22 cellular contexts compared by ENCODE assay signal in genomic region chr1:43861337-43861736, GRCh38.
A peak's percentile ranks its signal among the peaks of the same experiment; 100 is the strongest.
DNase-seq lines count a peak whose midpoint lies in the region; ATAC-seq and TF ChIP-seq lines count a peak whose summit lies in the region.
"Had no signal": no experiment of that assay in that cellular context is flagged by ENCODE, and none has a peak within 500 bp of the region (broad histone marks: within the 10 kb centered on the region; RNA-seq: fewer than 3 reads in every experiment).

No MANE protein-coding gene starts in this region.

- no peak overlapping the region for H3K4me3 ChIP-seq in vagina
- H3K4me3 ChIP-seq: colonic mucosa, esophagus squamous epithelium, mucosa of descending colon, right lobe of liver had no signal

- no peaks in the 10 kb centered on the region for H3K9me3 Mint-ChIP-seq in WTC11
- H3K9me3 Mint-ChIP-seq: IgD-negative memory B cell had no signal

- H3K36me3 ChIP-seq in vagina = no peaks in the 10 kb centered on the region
- H3K36me3 ChIP-seq: colonic mucosa, esophagus squamous epithelium, right lobe of liver had no signal

- H3K36me3 Mint-ChIP-seq in WTC11 = no peaks in the 10 kb centered on the region

- no peak overlapping the region for H3K4me3 Mint-ChIP-seq in WTC11
- H3K4me3 Mint-ChIP-seq: IgD-negative memory B cell had no signal

- H3K27ac ChIP-seq in vagina = no peak overlapping the region
- H3K27ac ChIP-seq: colonic mucosa, right lobe of liver had no signal

- CTCF ChIA-PET in WTC11 (lab: Charles Lee) = interaction anchor here (0.7 to 5.0 kb wide), 3 partner anchors 20 to 96 kb away, joined by 3 to 32 read pairs (median 5); no protein-coding TSS in a partner anchor

- peaks cover 14% of the 10 kb centered on the region for H3K4me1 Mint-ChIP-seq in WTC11

- POLR2A ChIA-PET in WTC11 (lab: Charles Lee) = interaction anchor here (0.7 kb wide), 1 partner anchor 12 kb away, joined by 3 read pairs; no protein-coding TSS in a partner anchor

- ATAC-seq in WTC11 (no peak), GM18873 (IDR thresholded peaks at IDR 0.05; ENCODE audit: low FRiP score, unreplicated experiment) (no peak)
- ATAC-seq: mucosa of descending colon had no signal

- DNase-seq in GM03348 (ENCODE audit: low spot score) (peak; percentile 36), WTC11 (ENCODE audit: low spot score) (no peak), fibroblast of gingiva (ENCODE audit: low read depth) (peak; percentile 64), renal cortical epithelial cell (ENCODE audit: low read depth) (peak; percentile 29), vagina (ENCODE audit: extremely low spot score in 2 of 2) (no peak), NCI-H2171 treated with DMSO at 0.1 percent for 48 hours (lab: John Stamatoyannopoulos, UW) (no peak)
- DNase-seq in effector CD4-positive, alpha-beta T cell = no peak
- DNase-seq: activated CD4-positive, alpha-beta T cell treated with anti-CD3 and anti-CD28 coated beads for 1 hour; activated gamma-delta T cell treated with Interleukin-2 at 50 U/mL for 16 hours; AML-193; anterior cingulate cortex; colonic mucosa; esophagus squamous epithelium; mucosa of descending colon; NCI-H187 treated with DMSO at 0.1 percent for 48 hours; NCI-H526; nucleus accumbens; right lobe of liver; SIG-M5; T-helper 9 cell had no signal

- no peak for TF ChIP-seq CTCF in WTC11 (IDR thresholded peaks at IDR 0.05)
- TF ChIP-seq CTCF in vagina (IDR thresholded peaks at IDR 0.05) = no peak

- H3K27ac Mint-ChIP-seq in WTC11 = peak overlapping the region; percentile 5; the same call in 1 of the 2 replicates
- H3K27ac Mint-ChIP-seq: IgD-negative memory B cell had no signal

- no peak for TF ChIP-seq POLR2A in vagina (IDR thresholded peaks at IDR 0.05)

- no peaks in the 10 kb centered on the region for H3K27me3 Mint-ChIP-seq in WTC11 (ENCODE audit: low read depth)
- H3K27me3 Mint-ChIP-seq: IgD-negative memory B cell had no signal

- H3K27me3 ChIP-seq in vagina = no peaks in the 10 kb centered on the region
- H3K27me3 ChIP-seq: colonic mucosa, esophagus squamous epithelium, right lobe of liver had no signal

- intact Hi-C loops in vagina (cut with DNase I) = no loop called here

- H3K4me1 ChIP-seq in vagina = peaks cover 28% of the 10 kb centered on the region
- H3K4me1 ChIP-seq: colonic mucosa, right lobe of liver had no signal

- H3K9me3 ChIP-seq in vagina = no peaks in the 10 kb centered on the region
- H3K9me3 ChIP-seq: colonic mucosa, esophagus squamous epithelium, mucosa of descending colon, right lobe of liver had no signal

TF ChIP-seq in WTC11, 78 proteins besides CTCF, POLR2A, EP300 and RAD21:
- TF ChIP-seq ZBTB21 (CRISPR knock-in tag; IDR thresholded peaks at IDR 0.05; ENCODE audit: borderline replicate concordance) (no peak), E2F4 (CRISPR knock-in tag; IDR thresholded peaks at IDR 0.05; ENCODE audit: borderline replicate concordance, low read depth) (no peak), SMAD4 (CRISPR knock-in tag; IDR thresholded peaks at IDR 0.05) (no peak), TEAD4 (CRISPR knock-in tag; IDR thresholded peaks at IDR 0.05) (no peak), RORB (CRISPR knock-in tag; IDR thresholded peaks at IDR 0.05) (no peak), ETV6 (CRISPR knock-in tag; IDR thresholded peaks at IDR 0.05) (no peak), ZNF416 (CRISPR knock-in tag; IDR thresholded peaks at IDR 0.05) (no peak), ZNF263 (CRISPR knock-in tag; IDR thresholded peaks at IDR 0.05; ENCODE audit: low read depth) (no peak), ZNF532 (CRISPR knock-in tag; IDR thresholded peaks at IDR 0.05; ENCODE audit: borderline replicate concordance) (no peak), MXD4 (CRISPR knock-in tag; IDR thresholded peaks at IDR 0.05; ENCODE audit: borderline replicate concordance) (no peak), ZNF512 (CRISPR knock-in tag; IDR thresholded peaks at IDR 0.05; ENCODE audit: borderline replicate concordance) (no peak), FOXP1 (CRISPR knock-in tag; IDR thresholded peaks at IDR 0.05; ENCODE audit: borderline replicate concordance) (no peak), ZBTB43 (CRISPR knock-in tag; IDR thresholded peaks at IDR 0.05) (no peak), NR2C2 (CRISPR knock-in tag; IDR thresholded peaks at IDR 0.05) (no peak), GABPB1 (CRISPR knock-in tag; IDR thresholded peaks at IDR 0.05) (no peak), ERG (CRISPR knock-in tag; IDR thresholded peaks at IDR 0.05) (no peak), TP53 (CRISPR knock-in tag; IDR thresholded peaks at IDR 0.05) (no peak), ZNF671 (CRISPR knock-in tag; IDR thresholded peaks at IDR 0.05) (no peak), CBFB (CRISPR knock-in tag; IDR thresholded peaks at IDR 0.05; ENCODE audit: low read depth) (no peak), ATF3 (CRISPR knock-in tag; conservative IDR thresholded peaks at IDR 0.05) (no peak)

Comparison
In these comparisons a context has a peak if more than half of its experiments do, and no peak if none do; other contexts are left out.
1. DNase-seq: peak in GM03348 (single experiment), fibroblast of gingiva (single experiment) and renal cortical epithelial cell (single experiment); none in WTC11 (single experiment), vagina (0 of 2), NCI-H2171 treated with DMSO at 0.1 percent for 48 hours (single experiment) and effector CD4-positive, alpha-beta T cell (single experiment).